Comparison of ENCODE assay signal across 7 cellular contexts in genomic region chr2:64227603-64228125, GRCh38.
A peak's percentile ranks its signal among the peaks of the same experiment; 100 is the strongest.
DNase-seq lines count a peak whose midpoint lies in the region; ATAC-seq and TF ChIP-seq lines count a peak whose summit lies in the region.

No MANE protein-coding gene starts in this region.

- DNase-seq in H7, result no peak
- no peak for DNase-seq in T-cell
- no peak for DNase-seq in foreskin keratinocyte
- no peak for DNase-seq in occipital lobe (lab: John Stamatoyannopoulos, UW)
- no peak for DNase-seq in MG63
- DNase-seq in OCI-M2 (lab: John Stamatoyannopoulos, UW; ENCODE audit: unreplicated experiment), result no peak

- no peaks in the 10 kb centered on the region for H3K9me3 Mint-ChIP-seq in T-cell

- peak overlapping the region; percentile 58 for H3K27ac ChIP-seq in foreskin keratinocyte
- peak overlapping the region in 17 of 21 experiments; percentile 43 to 79 (median 64) for H3K27ac ChIP-seq in skin epidermis

- no peaks in the 10 kb centered on the region for H3K36me3 ChIP-seq in H7 (replicated peaks; ENCODE audit: control insufficient read depth, insufficient read depth, low read length)
- H3K36me3 ChIP-seq in MG63, result no peaks in the 10 kb centered on the region

- peaks cover 30% of the 10 kb centered on the region for H3K4me1 ChIP-seq in foreskin keratinocyte

- CTCF ChIA-PET in T-cell (lab: Charles Lee), result interaction anchor here (0.6 to 1.4 kb wide), 5 partner anchors 12 to 355 kb away, joined by 3 to 8 read pairs (median 3); no protein-coding TSS in a partner anchor

- H3K27me3 ChIP-seq in H7 (ENCODE audit: control insufficient read depth, insufficient read depth, low read length), result no peaks in the 10 kb centered on the region
- no peaks in the 10 kb centered on the region for H3K27me3 ChIP-seq in foreskin keratinocyte
- H3K27me3 ChIP-seq in MG63, result peaks cover 2% of the 10 kb centered on the region; the same call in 1 of the 2 replicates

- ATAC-seq in T-cell (replicated peaks in 1 of 4) (peak in 1 of 4 experiments; percentile 9), foreskin keratinocyte (no peak)

- H3K4me1 Mint-ChIP-seq in T-cell, result peaks cover 31 to 40% (median 35%) of the 10 kb centered on the region in 3 donors

- TF ChIP-seq CTCF in foreskin keratinocyte (conservative IDR thresholded peaks at IDR 0.05), result no peak

- H3K9me3 ChIP-seq in MG63, result no peaks in the 10 kb centered on the region; the same call in 1 of the 2 replicates

- peaks cover 0 to 4% of the 10 kb centered on the region in 2 donors for H3K27me3 Mint-ChIP-seq in T-cell

- peak overlapping the region; percentile 92 to 95 for H3K27ac Mint-ChIP-seq in T-cell

- POLR2A ChIA-PET in T-cell (lab: Charles Lee), result interaction anchor here (0.5 to 1.0 kb wide), 5 partner anchors 13 to 423 kb away, joined by 3 to 5 read pairs (median 3); no protein-coding TSS in a partner anchor

- H3K36me3 Mint-ChIP-seq in T-cell, result no peaks in the 10 kb centered on the region

- peak overlapping the region; percentile 44 for H3K4me3 ChIP-seq in H7 (ENCODE audit: insufficient read depth, low read depth, low read length)
- H3K4me3 ChIP-seq in skin epidermis, result peak overlapping the region; percentile 14 to 40 (median 28)
- no peak overlapping the region for H3K4me3 ChIP-seq in MG63

- H3K4me3 Mint-ChIP-seq in T-cell, result peak overlapping the region; percentile 88 to 93 (median 91)
